In the genomic region with DNA sequence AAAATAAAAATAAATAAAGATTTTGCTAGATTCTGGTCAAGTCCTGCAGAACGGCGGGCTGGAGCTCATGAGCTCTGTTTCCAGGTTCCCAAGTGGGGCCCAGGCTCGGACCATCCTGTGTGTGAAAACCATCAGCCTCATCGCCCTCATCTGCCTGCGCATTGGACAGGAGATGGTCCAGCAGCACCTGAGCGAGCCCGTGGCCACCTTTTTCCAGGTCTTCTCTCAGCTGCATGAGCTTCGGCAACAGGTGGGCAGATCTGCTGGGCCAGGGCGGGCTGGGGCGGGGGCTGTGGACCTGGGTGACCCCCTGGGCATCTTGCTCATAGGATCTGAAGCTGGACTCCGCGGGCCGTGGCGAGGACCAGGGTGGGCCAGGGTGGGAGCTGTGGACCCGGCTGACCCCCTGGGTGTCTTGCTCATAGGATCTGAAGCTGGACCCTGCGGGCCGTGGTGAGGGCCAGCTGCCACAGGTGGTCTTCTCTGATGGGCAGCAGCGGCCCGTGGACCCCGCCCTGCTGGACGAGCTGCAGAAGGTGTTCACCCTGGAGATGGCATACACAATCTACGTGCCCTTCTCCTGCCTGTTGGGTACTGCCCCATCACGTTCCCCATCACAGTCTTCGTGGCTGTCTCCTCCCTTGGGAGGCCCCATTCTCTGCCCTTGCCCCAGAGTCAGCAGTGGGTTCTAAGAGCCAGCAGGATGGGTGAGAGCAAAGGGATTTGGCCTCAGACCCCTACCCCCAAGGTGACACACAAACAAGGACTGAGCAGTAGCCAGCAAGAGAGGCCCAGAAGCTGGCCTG, we compare ENCODE assay signal across 18 cellular contexts. TPM values are rescaled to one million over a fixed set of nuclear protein-coding genes. Genes with fewer than 3 reads are reported as not detected.
DNase-seq lines count a peak whose midpoint lies in the region; ATAC-seq and TF ChIP-seq lines count a peak whose summit lies in the region.
"Had no signal": no experiment of that assay in that cellular context is flagged by ENCODE, and none has a peak within 500 bp of the region (broad histone marks: within the 10 kb centered on the region; RNA-seq: fewer than 3 reads in every experiment).

No MANE protein-coding gene starts in this region.

- H3F3A ChIP-seq in DOHH2 (ENCODE audit: control insufficient read depth, insufficient read depth), result peaks cover 23% of the 10 kb centered on the region

- H2AK5ac ChIP-seq in mesenchymal stem cell (ENCODE audit: low read length, severe bottlenecking), result peak overlapping the region; percentile 23

- DNase-seq in SJCRH30 (no peak), mesenchymal stem cell (no peak), DMS 273 (lab: John Stamatoyannopoulos, UW; ENCODE audit: unreplicated experiment) (no peak), testis (no peak)
- DNase-seq in stimulated activated naive B cell treated with anti-CD40 and anti-IgM and Interleukin-4, amounts not matched to agents 10 μg/mL and 1 μg/mL and 100 μg/mL, for 72 hours, result peak; percentile 40
- DNase-seq in activated CD4-positive, alpha-beta T cell treated with anti-CD3 and anti-CD28 coated beads, Interleukin-2, amount 50 U/mL, for 1 hour, result no peak
- DNase-seq: Caco-2; CD4-positive, CD25-positive, alpha-beta regulatory T cell; KBM-7; NCI-H1436 treated with DMSO at 0.1 percent for 48 hours; NCI-H2029 treated with DMSO at 0.1 percent for 48 hours; NCI-H748 treated with DMSO at 0.1 percent for 48 hours; Right ventricle myocardium superior; SK-N-SH had no signal

- H3K27me3 ChIP-seq in DOHH2 (ENCODE audit: control insufficient read depth, low read length) (no peaks in the 10 kb centered on the region), SJCRH30 (no peaks in the 10 kb centered on the region), mesenchymal stem cell (ENCODE audit: control insufficient read depth in 1 of 2, insufficient read depth in 1 of 2, low read length in 2 of 2) (no peaks in the 10 kb centered on the region), testis (no peaks in the 10 kb centered on the region)

- TF ChIP-seq POLR2A in testis (IDR thresholded peaks at IDR 0.05), result no peak

- TF ChIP-seq CTCF in DOHH2 (IDR thresholded peaks at IDR 0.05; ENCODE audit: low read depth, low read length, poor library complexity, severe bottlenecking), result no peak
- TF ChIP-seq CTCF in testis (IDR thresholded peaks at IDR 0.05), result no peak

- peak overlapping the region; percentile 98 for H3K4me2 ChIP-seq in DOHH2 (ENCODE audit: low read length)
- H3K4me2 ChIP-seq in mesenchymal stem cell (ENCODE audit: low read length, poor library complexity, severe bottlenecking), result no peak overlapping the region
- H3K4me2 ChIP-seq: SK-N-SH had no signal

- peak overlapping the region; percentile 77 for H3K4me3 ChIP-seq in DOHH2 (ENCODE audit: low read length)
- H3K4me3 ChIP-seq in SJCRH30, result no peak overlapping the region
- H3K4me3 ChIP-seq in mesenchymal stem cell (ENCODE audit: insufficient read depth in 1 of 2, low read depth in 1 of 2, low read length in 2 of 2), result no peak overlapping the region
- no peak overlapping the region for H3K4me3 ChIP-seq in testis
- H3K4me3 ChIP-seq: HAP-1 had no signal

- intact Hi-C loops in testis (cut with DNase I; ENCODE audit: low total_unique reads), result loop anchor here (5.0 kb wide), 2 partner anchors 35 to 50 kb away; no protein-coding TSS in a partner anchor

- H3K18ac ChIP-seq in mesenchymal stem cell (ENCODE audit: low read depth in 1 of 2, low read length in 2 of 2), result no peak overlapping the region

- H3K23ac ChIP-seq in mesenchymal stem cell (ENCODE audit: low read length in 2 of 2), result no peak overlapping the region

- no peak overlapping the region for H3K4ac ChIP-seq in mesenchymal stem cell (ENCODE audit: low read depth in 1 of 2, low read length in 2 of 2)

- H2AFZ ChIP-seq in mesenchymal stem cell (ENCODE audit: low read depth, low read length), result no peak overlapping the region

- H3K79me2 ChIP-seq in DOHH2 (ENCODE audit: control insufficient read depth, low read length), result peaks cover 51% of the 10 kb centered on the region

- peak overlapping the region; percentile 69 for H3K27ac Mint-ChIP-seq in stimulated activated naive B cell treated with anti-CD40 and anti-IgM and Interleukin-4, amounts not matched to agents 10 μg/mL and 1 μg/mL and 100 μg/mL, for 72 hours
- H3K27ac Mint-ChIP-seq: CD4-positive, CD25-positive, alpha-beta regulatory T cell had no signal

- H3K36me3 Mint-ChIP-seq in stimulated activated naive B cell treated with anti-CD40 and anti-IgM and Interleukin-4, amounts not matched to agents 10 μg/mL and 1 μg/mL and 100 μg/mL, for 72 hours, result peaks cover 38 to 58% of the 10 kb centered on the region in 2 donors

- no peak overlapping the region for H3K14ac ChIP-seq in mesenchymal stem cell (ENCODE audit: low read length in 2 of 2)

- H4K91ac ChIP-seq in mesenchymal stem cell (ENCODE audit: low read length), result no peak overlapping the region

- H3K4me1 Mint-ChIP-seq in stimulated activated naive B cell treated with anti-CD40 and anti-IgM and Interleukin-4, amounts not matched to agents 10 μg/mL and 1 μg/mL and 100 μg/mL, for 72 hours, result peaks cover 33 to 73% of the 10 kb centered on the region in 2 donors

- H3K79me1 ChIP-seq in mesenchymal stem cell (replicated peaks; ENCODE audit: low read length, poor library complexity, severe bottlenecking), result peaks cover 15% of the 10 kb centered on the region

- no peaks in the 10 kb centered on the region for H3K9me3 Mint-ChIP-seq in stimulated activated naive B cell treated with anti-CD40 and anti-IgM and Interleukin-4, amounts not matched to agents 10 μg/mL and 1 μg/mL and 100 μg/mL, for 72 hours
- H3K9me3 Mint-ChIP-seq: CD4-positive, CD25-positive, alpha-beta regulatory T cell had no signal

- peaks cover 58% of the 10 kb centered on the region for H3K36me3 ChIP-seq in DOHH2 (ENCODE audit: control insufficient read depth, low read length)
- no peaks in the 10 kb centered on the region for H3K36me3 ChIP-seq in SJCRH30
- peaks cover 53 to 68% of the 10 kb centered on the region in 2 experiments for H3K36me3 ChIP-seq in mesenchymal stem cell (ENCODE audit: control insufficient read depth in 1 of 2, insufficient read depth in 2 of 2, low read depth in 1 of 2, low read length in 2 of 2)
- H3K36me3 ChIP-seq in testis (ENCODE audit: low read depth, missing control alignments), result no peaks in the 10 kb centered on the region

- no peaks in the 10 kb centered on the region for H4K20me1 ChIP-seq in DOHH2 (ENCODE audit: control insufficient read depth, insufficient read depth, low read depth, low read length)

- peak overlapping the region; percentile 99 for H3K27ac ChIP-seq in DOHH2 (ENCODE audit: low read depth, low read length)
- peak overlapping the region; percentile 64 for H3K27ac ChIP-seq in SJCRH30
- H3K27ac ChIP-seq in mesenchymal stem cell (ENCODE audit: low read length, poor library complexity, severe bottlenecking), result no peak overlapping the region
- H3K27ac ChIP-seq in testis, result peak overlapping the region in 1 of 2 donors; percentile 99

- 98% methylated on average over 24 of the region's 24 CpGs for WGBS in mesenchymal stem cell
- WGBS in testis, 2 donors, result 94 to 96% methylated on average over 19 to 24 of the region's 24 CpGs

- no peak overlapping the region for H2BK120ac ChIP-seq in mesenchymal stem cell (ENCODE audit: low read depth, low read length)

- peak; percentile 81 to 82 for ATAC-seq in stimulated activated naive B cell treated with anti-CD40 and anti-IgM and Interleukin-4, amounts not matched to agents 10 μg/mL and 1 μg/mL and 100 μg/mL, for 72 hours (replicated peaks)
- ATAC-seq: Panc1 had no signal

- H3K9me3 ChIP-seq in DOHH2 (ENCODE audit: control insufficient read depth, insufficient read depth, low read length), result no peaks in the 10 kb centered on the region
- no peaks in the 10 kb centered on the region for H3K9me3 ChIP-seq in SJCRH30 (replicated peaks)
- no peaks in the 10 kb centered on the region for H3K9me3 ChIP-seq in mesenchymal stem cell (ENCODE audit: control insufficient read depth, low read length)
- H3K9me3 ChIP-seq in testis, result no peaks in the 10 kb centered on the region
- H3K9me3 ChIP-seq: Caco-2, HAP-1, SK-N-SH had no signal

- H3K4me3 Mint-ChIP-seq in stimulated activated naive B cell treated with anti-CD40 and anti-IgM and Interleukin-4, amounts not matched to agents 10 μg/mL and 1 μg/mL and 100 μg/mL, for 72 hours, result peak overlapping the region; percentile 34 to 56
- H3K4me3 Mint-ChIP-seq: CD4-positive, CD25-positive, alpha-beta regulatory T cell had no signal

- no peak overlapping the region for H2BK5ac ChIP-seq in mesenchymal stem cell (ENCODE audit: low read depth, low read length, poor library complexity, severe bottlenecking)

- no peaks in the 10 kb centered on the region for H3K27me3 Mint-ChIP-seq in stimulated activated naive B cell treated with anti-CD40 and anti-IgM and Interleukin-4, amounts not matched to agents 10 μg/mL and 1 μg/mL and 100 μg/mL, for 72 hours
- H3K27me3 Mint-ChIP-seq: CD4-positive, CD25-positive, alpha-beta regulatory T cell had no signal

- H3K9me2 ChIP-seq in DOHH2 (replicated peaks; ENCODE audit: control insufficient read depth, low read length), result no peaks in the 10 kb centered on the region
- H3K9me2 ChIP-seq: SK-N-SH had no signal

- no peak overlapping the region for H4K8ac ChIP-seq in mesenchymal stem cell (ENCODE audit: low read length)

- H2BK15ac ChIP-seq in mesenchymal stem cell (ENCODE audit: low read depth, poor library complexity, severe bottlenecking), result no peak overlapping the region

- no peak overlapping the region for H3K9ac ChIP-seq in mesenchymal stem cell (ENCODE audit: low read length)
- H3K9ac ChIP-seq: SK-N-SH had no signal

- H2BK12ac ChIP-seq in mesenchymal stem cell (ENCODE audit: low read length in 2 of 2), result peak overlapping the region in 1 of 2 experiments; percentile 48

- H3K4me1 ChIP-seq in DOHH2 (ENCODE audit: control insufficient read depth, low read length) (peaks cover 97% of the 10 kb centered on the region), SJCRH30 (peaks cover 16% of the 10 kb centered on the region), mesenchymal stem cell (ENCODE audit: control insufficient read depth, insufficient read depth, low read depth, low read length) (peaks cover 41% of the 10 kb centered on the region), testis (peaks cover 68% of the 10 kb centered on the region)
- H3K4me1 ChIP-seq: HAP-1 had no signal

RNA-seq across cellular contexts. Expression of a gene that starts 7.9 kb away (rescaled TPM):
- total RNA-seq in SJCRH30 (2014; rRNA removed; shearing (Covaris generic)), result 8.7 and 10.9 TPM in 2 replicates
- polyA plus RNA-seq in mesenchymal stem cell (2013, experiment 1 of 2), result 15.3 TPM
- polyA plus RNA-seq in mesenchymal stem cell (2013, experiment 2 of 2), result 15.6 TPM
- total RNA-seq in testis, result 10 to 100 TPM; 58.4 to 71.4 TPM
- 16.9 TPM for polyA plus RNA-seq in testis (ENCODE audit: insufficient read depth, low read depth, low replicate concordance)

RNA-seq across cellular contexts. Expression of a gene that starts 10.2 kb away (rescaled TPM):
- not detected in 2 replicates for total RNA-seq in SJCRH30 (2014; rRNA removed; shearing (Covaris generic))
- 0.03 TPM for polyA plus RNA-seq in mesenchymal stem cell (2013, experiment 1 of 2)
- 0.01 TPM for polyA plus RNA-seq in mesenchymal stem cell (2013, experiment 2 of 2)
- total RNA-seq in testis, result 10 to 100 TPM; 31.7 to 41.9 TPM
- polyA plus RNA-seq in testis (ENCODE audit: insufficient read depth, low read depth, low replicate concordance), result 15.3 TPM
- total RNA-seq: NCI-H460 had no signal
- polyA plus RNA-seq: CD4-positive, CD25-positive, alpha-beta regulatory T cell had no signal

RNA-seq across cellular contexts. Expression of a gene that starts 22.3 kb away (rescaled TPM):
- 1.2 and 1.3 TPM in 2 replicates for total RNA-seq in SJCRH30 (2014; rRNA removed; shearing (Covaris generic))
- 5.7 TPM for polyA plus RNA-seq in mesenchymal stem cell (2013, experiment 1 of 2)
- 5.4 TPM for polyA plus RNA-seq in mesenchymal stem cell (2013, experiment 2 of 2)
- 1 to 10 TPM; 1.2 to 2.0 TPM for total RNA-seq in testis
- polyA plus RNA-seq in testis (ENCODE audit: insufficient read depth, low read depth, low replicate concordance), result 1.1 TPM

RNA-seq across cellular contexts. Expression of a gene that starts 29.4 kb away (rescaled TPM):
- 182 TPM in 2 replicates for total RNA-seq in SJCRH30 (2014; rRNA removed; shearing (Covaris generic))
- 83.0 TPM for polyA plus RNA-seq in mesenchymal stem cell (2013, experiment 1 of 2)
- 81.2 TPM for polyA plus RNA-seq in mesenchymal stem cell (2013, experiment 2 of 2)
- total RNA-seq in testis, result 1,000 to 10,000 TPM; 1,211 to 2,317 TPM
- polyA plus RNA-seq in testis (ENCODE audit: insufficient read depth, low read depth, low replicate concordance), result 828 TPM
- total RNA-seq: CD4-positive, CD25-positive, alpha-beta regulatory T cell; NCI-H460 had no signal

RNA-seq across cellular contexts. Expression of a gene that starts 47.8 kb away (rescaled TPM):
- 144 and 145 TPM in 2 replicates for total RNA-seq in SJCRH30 (2014; rRNA removed; shearing (Covaris generic))
- 89.1 TPM for polyA plus RNA-seq in mesenchymal stem cell (2013, experiment 1 of 2)
- 80.8 TPM for polyA plus RNA-seq in mesenchymal stem cell (2013, experiment 2 of 2)
- total RNA-seq in testis, result 100 to 1,000 TPM; 307 to 325 TPM
- 315 TPM for polyA plus RNA-seq in testis (ENCODE audit: insufficient read depth, low read depth, low replicate concordance)

Comparison
In these comparisons a context has a peak if more than half of its experiments do, and no peak if none do; other contexts are left out.
1. RNA of a gene that starts 10.2 kb away (total RNA-seq): 31.7 to 41.9 TPM in testis; not detected in SJCRH30; every median in the first group is over 10 times any median in the second.